1 cellular context compared by ENCODE assay signal in the genomic region with DNA sequence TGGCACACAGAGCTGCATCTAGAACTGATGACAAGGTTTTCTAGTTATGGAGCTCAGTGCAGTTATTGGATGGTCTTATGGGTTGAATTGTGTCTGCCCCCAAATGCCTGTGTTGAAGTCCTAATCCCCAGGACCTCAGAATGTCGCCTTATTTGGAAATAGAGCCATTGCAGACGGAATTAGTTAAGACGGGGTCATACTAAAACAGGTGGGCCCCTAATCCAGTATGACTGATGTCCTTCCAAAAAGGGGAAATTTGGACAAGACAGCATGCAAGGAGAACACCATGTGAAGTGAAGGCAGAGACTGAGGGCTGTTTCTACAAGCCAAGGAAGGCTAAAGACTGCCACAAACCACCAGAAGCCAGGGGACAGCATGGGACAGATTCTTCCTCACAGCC.
TF ChIP-seq lines count a peak whose summit lies in the region.

No MANE protein-coding gene starts in this region.

TF ChIP-seq in IMR-90, 13 proteins besides CTCF, POLR2A, EP300 and RAD21:
- TF ChIP-seq MXI1 (IDR thresholded peaks at IDR 0.05; ENCODE audit: borderline replicate concordance, low read depth, low read length): no peak
- no peak for TF ChIP-seq CEBPB (IDR thresholded peaks at IDR 0.05; ENCODE audit: low read depth, low read length)
